ENCODE assay signal across 10 cellular contexts in genomic region chr1:26281091-26281958, GRCh38. TPM values are rescaled to one million over a fixed set of nuclear protein-coding genes. Genes with fewer than 3 reads are reported as not detected.
DNase-seq lines count a peak whose midpoint lies in the region; ATAC-seq and TF ChIP-seq lines count a peak whose summit lies in the region.
"Had no signal": no experiment of that assay in that cellular context is flagged by ENCODE, and none has a peak within 500 bp of the region (broad histone marks: within the 10 kb centered on the region; RNA-seq: fewer than 3 reads in every experiment).

No MANE protein-coding gene starts in this region.

- no peak for ATAC-seq in activated T-cell treated with anti-CD3 and anti-CD28 coated beads, Interleukin-2, amount 50 U/mL, for 4 hours
- no peak for ATAC-seq in mucosa of descending colon
- ATAC-seq in GM18517 (IDR thresholded peaks at IDR 0.05; ENCODE audit: unreplicated experiment): no peak

- H3K4me1 Mint-ChIP-seq in activated T-cell treated with anti-CD3 and anti-CD28 coated beads, Interleukin-2, amount 50 U/mL, for 4 hours (ENCODE audit: low read depth): peaks cover 88% of the 10 kb centered on the region

- H3K27me3 Mint-ChIP-seq in activated T-cell treated with anti-CD3 and anti-CD28 coated beads, Interleukin-2, amount 50 U/mL, for 4 hours (ENCODE audit: low read depth): no peaks in the 10 kb centered on the region

- H3K4me1 ChIP-seq in hepatocyte (ENCODE audit: insufficient read depth) (peaks cover 55% of the 10 kb centered on the region), suprapubic skin (peaks cover 91% of the 10 kb centered on the region), mucosa of descending colon (ENCODE audit: low read depth) (peaks cover 64% of the 10 kb centered on the region)

- H4K20me1 ChIP-seq in hepatocyte (ENCODE audit: insufficient read depth, poor library complexity, severe bottlenecking): no peaks in the 10 kb centered on the region

- intact Hi-C loops in mucosa of descending colon (cut with DNase I, micrococcal nuclease): no loop called here

- H3K36me3 Mint-ChIP-seq in activated T-cell treated with anti-CD3 and anti-CD28 coated beads, Interleukin-2, amount 50 U/mL, for 4 hours (ENCODE audit: insufficient read depth): peaks cover 38% of the 10 kb centered on the region

- 97% methylated on average over 5 of the region's 5 CpGs for WGBS in hepatocyte (ENCODE audit: low lambda C conversion rate, missing lambda C conversion rate)
- 92% methylated on average over 5 of the region's 5 CpGs for WGBS in suprapubic skin

- DNase-seq in activated T-cell treated with anti-CD3 and anti-CD28 coated beads, Interleukin-2, amount 50 U/mL, for 1 hour: peak; percentile 55
- DNase-seq in activated T-cell treated with anti-CD3 and anti-CD28 coated beads for 4 hours: no peak
- DNase-seq in activated T-cell treated with anti-CD3 and anti-CD28 coated beads, Interleukin-2, amount 50 U/mL, for 4 hours: no peak
- DNase-seq in hepatocyte (ENCODE audit: low spot score): no peak
- DNase-seq in suprapubic skin (ENCODE audit: low spot score in 2 of 2): peak in 1 of 2 donors; percentile 62
- DNase-seq in epidermal melanocyte (ENCODE audit: insufficient read length, low spot score): no peak
- no peak for DNase-seq in mucosa of descending colon
- DNase-seq: DMS79; stimulated activated CD4-positive, alpha-beta T cell treated with anti-CD3 and anti-CD28 coated beads, Interleukin-12 subunit alpha, Interleukin-12 subunit beta, amount 100 ng/mL, for 4 hours had no signal

- H3K27ac ChIP-seq in hepatocyte (peak overlapping the region; percentile 94), suprapubic skin (peak overlapping the region; percentile 90)

- H3K36me3 ChIP-seq in hepatocyte (replicated peaks; ENCODE audit: insufficient read depth, low read depth) (no peaks in the 10 kb centered on the region), suprapubic skin (no peaks in the 10 kb centered on the region), mucosa of descending colon (ENCODE audit: low read depth) (no peaks in the 10 kb centered on the region)

- TF ChIP-seq CTCF in hepatocyte (IDR thresholded peaks at IDR 0.05; ENCODE audit: poor library complexity): no peak
- TF ChIP-seq CTCF in suprapubic skin (IDR thresholded peaks at IDR 0.05): no peak
- TF ChIP-seq CTCF in mucosa of descending colon (IDR thresholded peaks at IDR 0.05): no peak

- H3K9me3 Mint-ChIP-seq in activated T-cell treated with anti-CD3 and anti-CD28 coated beads, Interleukin-2, amount 50 U/mL, for 4 hours: no peaks in the 10 kb centered on the region

- TF ChIP-seq POLR2A in suprapubic skin (IDR thresholded peaks at IDR 0.05): no peak

- no peaks in the 10 kb centered on the region for H3K9me2 ChIP-seq in hepatocyte (replicated peaks; ENCODE audit: insufficient read depth)

- H3K9me3 ChIP-seq in hepatocyte (ENCODE audit: low read depth) (no peaks in the 10 kb centered on the region), suprapubic skin (no peaks in the 10 kb centered on the region), mucosa of descending colon (no peaks in the 10 kb centered on the region)

- H2AFZ ChIP-seq in hepatocyte: no peak overlapping the region

- no peak overlapping the region for H3K4me3 ChIP-seq in hepatocyte
- H3K4me3 ChIP-seq in suprapubic skin: peak overlapping the region; percentile 64
- H3K4me3 ChIP-seq in mucosa of descending colon: no peak overlapping the region

- H3K79me2 ChIP-seq in hepatocyte: peaks cover 19% of the 10 kb centered on the region

- H3K27me3 ChIP-seq in hepatocyte (no peaks in the 10 kb centered on the region), suprapubic skin (no peaks in the 10 kb centered on the region)

- TF ChIP-seq EP300 in suprapubic skin (IDR thresholded peaks at IDR 0.05): no peak

- H3K4me2 ChIP-seq in hepatocyte: peak overlapping the region; percentile 93

- H3K4me3 Mint-ChIP-seq in activated T-cell treated with anti-CD3 and anti-CD28 coated beads, Interleukin-2, amount 50 U/mL, for 4 hours: peak overlapping the region; percentile 88

RNA-seq across cellular contexts. Expression of gene SH3BGRL3, which starts 1.4 kb away (rescaled TPM):
- total RNA-seq in activated T-cell treated with anti-CD3 and anti-CD28 coated beads, Interleukin-2, amount 50 U/mL, for 4 hours: 100 to 1,000 TPM; 324 to 352 (median 326) TPM
- total RNA-seq in hepatocyte (35.9 and 36.6 TPM in 2 replicates), suprapubic skin (100 to 1,000 TPM in 1 of 4 donors, 10 to 100 TPM in 3; 53.5 to 104 (median 92.8) TPM), mucosa of descending colon (100 to 1,000 TPM; 156 to 422 (median 385) TPM)
- 411 and 420 TPM in 2 replicates for polyA plus RNA-seq in hepatocyte

RNA-seq across cellular contexts. Expression of gene UBXN11, which starts 25.1 kb away (rescaled TPM):
- 10 to 100 TPM; 17.4 to 21.1 (median 19.9) TPM for total RNA-seq in activated T-cell treated with anti-CD3 and anti-CD28 coated beads, Interleukin-2, amount 50 U/mL, for 4 hours
- total RNA-seq in hepatocyte (3.1 and 6.9 TPM in 2 replicates), suprapubic skin (10 to 100 TPM in 2 of 4 donors, 1 to 10 TPM in 2; 3.2 to 19.1 (median 9.1) TPM), mucosa of descending colon (10 to 100 TPM; 12.9 to 17.9 (median 16.4) TPM)
- polyA plus RNA-seq in hepatocyte: 17.1 and 34.0 TPM in 2 replicates

RNA-seq across cellular contexts. Expression of gene CD52, which starts 36.4 kb away (rescaled TPM):
- total RNA-seq in activated T-cell treated with anti-CD3 and anti-CD28 coated beads, Interleukin-2, amount 50 U/mL, for 4 hours: 10 to 100 TPM; 82.3 to 99.4 (median 93.8) TPM
- total RNA-seq in hepatocyte (1.2 and 8.1 TPM in 2 replicates), suprapubic skin (10 to 100 TPM in 1 of 4 donors, 1 to 10 TPM in 3; 2.3 to 11.4 (median 9.9) TPM), mucosa of descending colon (10 to 100 TPM in 2 of 3 donors, 1 to 10 TPM in 1; 6.9 to 17.8 (median 13.1) TPM)
- 3.9 and 12.9 TPM in 2 replicates for polyA plus RNA-seq in hepatocyte

RNA-seq across cellular contexts. Expression of gene CEP85, which starts 47.3 kb away (rescaled TPM):
- total RNA-seq in activated T-cell treated with anti-CD3 and anti-CD28 coated beads, Interleukin-2, amount 50 U/mL, for 4 hours: 10 to 100 TPM; 25.5 to 28.7 (median 25.7) TPM
- 11.4 and 14.6 TPM in 2 replicates for total RNA-seq in hepatocyte
- 12.4 and 15.3 TPM in 2 replicates for polyA plus RNA-seq in hepatocyte
- total RNA-seq in suprapubic skin: 10 to 100 TPM; 18.2 to 27.8 (median 18.7) TPM
- 10 to 100 TPM; 10.7 to 15.9 (median 15.6) TPM for total RNA-seq in mucosa of descending colon
